23 cellular contexts compared by ENCODE assay signal in the genomic region with DNA sequence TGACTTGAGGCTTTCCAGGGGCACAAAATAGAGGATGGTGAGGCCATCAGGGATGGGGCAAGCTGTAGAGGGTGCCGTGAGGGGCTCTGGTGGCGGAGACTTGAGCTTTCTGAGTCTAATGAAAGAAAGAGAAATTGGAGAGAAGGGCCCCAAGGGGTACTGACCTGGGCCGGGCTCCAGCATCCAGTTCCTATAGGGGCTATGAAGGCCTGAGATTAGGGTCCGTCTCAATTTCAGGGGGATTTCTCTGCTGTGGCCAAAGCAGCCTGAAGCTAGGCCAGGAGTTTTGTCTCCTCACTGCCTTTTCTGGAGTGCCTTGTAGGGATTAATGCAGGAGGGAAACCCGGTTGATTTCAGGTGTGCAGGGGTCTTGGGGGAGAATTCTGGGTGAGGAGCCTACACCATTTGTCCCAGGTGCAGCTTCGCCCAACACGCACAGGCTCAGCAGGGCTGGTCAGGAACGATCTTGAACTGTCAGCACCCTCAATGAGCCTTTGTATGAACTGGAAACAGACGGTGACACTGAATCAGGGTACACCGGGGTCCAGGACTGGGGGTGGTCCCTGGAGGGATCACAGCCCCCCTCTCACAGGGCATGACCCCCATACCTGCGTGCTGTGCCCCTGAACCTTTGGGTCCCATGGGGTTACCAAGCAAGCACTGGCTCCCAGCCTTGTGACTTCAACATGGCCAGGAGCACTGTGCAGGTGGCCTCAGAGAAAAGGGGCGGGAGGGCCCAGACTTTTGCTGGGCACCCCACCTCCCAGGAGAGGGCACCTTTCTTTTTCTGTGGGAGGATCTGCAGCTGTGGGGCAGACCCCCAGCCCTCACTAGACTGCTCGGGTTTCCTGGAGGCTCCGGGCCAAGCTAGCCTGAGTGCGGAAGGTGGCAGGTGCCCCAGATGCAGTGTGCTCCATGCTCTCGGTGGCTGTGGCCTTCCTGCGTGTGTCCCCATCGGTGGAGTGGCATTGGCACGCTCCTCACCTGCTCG.
DNase-seq lines count a peak whose midpoint lies in the region; ATAC-seq, FAIRE-seq and TF ChIP-seq lines count a peak whose summit lies in the region.
"Had no signal": no experiment of that assay in that cellular context is flagged by ENCODE, and none has a peak within 500 bp of the region (broad histone marks: within the 10 kb centered on the region; RNA-seq: fewer than 3 reads in every experiment).

No MANE protein-coding gene starts in this region.

- H3K9me3 ChIP-seq in lung (ENCODE audit: control insufficient read depth in 2 of 2, insufficient read depth in 1 of 2, low read length in 1 of 2) (peaks cover 0 to 6% of the 10 kb centered on the region in 2 donors), suprapubic skin (no peaks in the 10 kb centered on the region)
- H3K9me3 ChIP-seq: prostate gland, transverse colon had no signal

- H3K36me3 ChIP-seq in lung (ENCODE audit: control insufficient read depth in 2 of 2, insufficient read depth in 2 of 2, low read length in 2 of 2) (no peaks in the 10 kb centered on the region), suprapubic skin (no peaks in the 10 kb centered on the region)
- H3K36me3 ChIP-seq: prostate gland, transverse colon had no signal

- no peak overlapping the region for H3K27ac Mint-ChIP-seq in activated naive CD8-positive, alpha-beta T cell treated with anti-CD3 and anti-CD28 coated beads, Interleukin-2, amount 10 ng/mL, durations not matched to agents 7 days and 5 days
- H3K27ac Mint-ChIP-seq in activated naive CD8-positive, alpha-beta T cell treated with anti-CD3 and anti-CD28 coated beads for 36 hours = no peak overlapping the region
- H3K27ac Mint-ChIP-seq in activated CD8-positive, alpha-beta memory T cell treated with anti-CD3 and anti-CD28 coated beads, Interleukin-2, amount 10 ng/mL, durations not matched to agents 7 days and 5 days = no peak overlapping the region

- ATAC-seq in activated naive CD8-positive, alpha-beta T cell treated with anti-CD3 and anti-CD28 coated beads, Interleukin-2, amount 10 ng/mL, durations not matched to agents 7 days and 5 days (ENCODE audit: low read depth) = no peak
- ATAC-seq in activated CD8-positive, alpha-beta memory T cell treated with anti-CD3 and anti-CD28 coated beads, Interleukin-2, amount 10 ng/mL, durations not matched to agents 7 days and 5 days = no peak
- ATAC-seq in lung (ENCODE audit: insufficient read depth, low FRiP score) = no peak

- H3K27me3 ChIP-seq in lung (ENCODE audit: control insufficient read depth, insufficient read depth) (no peaks in the 10 kb centered on the region), suprapubic skin (peaks cover 12% of the 10 kb centered on the region)

- no peaks in the 10 kb centered on the region for H3K36me3 Mint-ChIP-seq in activated naive CD8-positive, alpha-beta T cell treated with anti-CD3 and anti-CD28 coated beads, Interleukin-2, amount 10 ng/mL, durations not matched to agents 7 days and 5 days
- H3K36me3 Mint-ChIP-seq in activated naive CD8-positive, alpha-beta T cell treated with anti-CD3 and anti-CD28 coated beads for 36 hours = no peaks in the 10 kb centered on the region
- no peaks in the 10 kb centered on the region for H3K36me3 Mint-ChIP-seq in activated CD8-positive, alpha-beta memory T cell treated with anti-CD3 and anti-CD28 coated beads, Interleukin-2, amount 10 ng/mL, durations not matched to agents 7 days and 5 days

- no peak for TF ChIP-seq POLR2A in suprapubic skin (IDR thresholded peaks at IDR 0.05)

- DNase-seq in activated naive CD8-positive, alpha-beta T cell treated with anti-CD3 and anti-CD28 coated beads, Interleukin-2, amount 10 ng/mL, durations not matched to agents 7 days and 5 days = peak; percentile 10
- DNase-seq in activated naive CD8-positive, alpha-beta T cell treated with anti-CD3 and anti-CD28 coated beads for 36 hours = no peak
- DNase-seq in activated CD8-positive, alpha-beta memory T cell treated with anti-CD3 and anti-CD28 coated beads, Interleukin-2, amount 10 ng/mL, durations not matched to agents 7 days and 5 days = peak; percentile 31
- peak; percentile 24 for DNase-seq in lung (ENCODE audit: low spot score)
- peak; percentile 43 to 49 for DNase-seq in suprapubic skin (ENCODE audit: low spot score in 2 of 2)
- DNase-seq in stimulated activated CD4-positive, alpha-beta T cell treated with anti-CD3 and anti-CD28 coated beads, Interleukin-2, amount 100 ng/mL, for 48 hours = no peak
- DNase-seq in frontal cortex (ENCODE audit: low spot score in 2 of 2) = no peak
- no peak for DNase-seq in SHP77 (lab: John Stamatoyannopoulos, UW)
- DNase-seq: activated CD4-positive, alpha-beta T cell treated with anti-CD3 and anti-CD28 coated beads for 4 hours; amniotic stem cell; C1 segment of cervical spinal cord; dermis blood vessel endothelial cell; H7; midbrain; NCI-H1048; NCI-H187 treated with DMSO at 0.1 percent for 48 hours; NCI-H774; SHP77 treated with DMSO at 0.1 percent for 48 hours; stimulated activated naive CD4-positive, alpha-beta T cell treated with Interleukin-2 at 50 U/mL for 16 hours; T-helper 1 cell; transverse colon had no signal

- CTCF ChIA-PET in activated CD8-positive, alpha-beta memory T cell treated with anti-CD3 and anti-CD28 coated beads, Interleukin-2, amount 10 ng/mL, durations not matched to agents 7 days and 5 days (lab: Charles Lee) = no interaction called here

- TF ChIP-seq CTCF in lung (IDR thresholded peaks at IDR 0.05; ENCODE audit: control extremely low read depth, extremely low read depth) (no peak), suprapubic skin (IDR thresholded peaks at IDR 0.05) (no peak)

- WGBS in lung, 2 donors = 90 to 94% methylated on average over 20 of the region's 20 CpGs
- WGBS in suprapubic skin = 93% methylated on average over 11 of the region's 20 CpGs

- no peak for TF ChIP-seq EP300 in suprapubic skin (IDR thresholded peaks at IDR 0.05)

- H3K4me1 Mint-ChIP-seq in activated naive CD8-positive, alpha-beta T cell treated with anti-CD3 and anti-CD28 coated beads, Interleukin-2, amount 10 ng/mL, durations not matched to agents 7 days and 5 days = no peaks in the 10 kb centered on the region
- H3K4me1 Mint-ChIP-seq in activated naive CD8-positive, alpha-beta T cell treated with anti-CD3 and anti-CD28 coated beads for 36 hours = no peaks in the 10 kb centered on the region
- no peaks in the 10 kb centered on the region for H3K4me1 Mint-ChIP-seq in activated CD8-positive, alpha-beta memory T cell treated with anti-CD3 and anti-CD28 coated beads, Interleukin-2, amount 10 ng/mL, durations not matched to agents 7 days and 5 days

- H3K9me3 Mint-ChIP-seq in activated naive CD8-positive, alpha-beta T cell treated with anti-CD3 and anti-CD28 coated beads, Interleukin-2, amount 10 ng/mL, durations not matched to agents 7 days and 5 days = no peaks in the 10 kb centered on the region
- no peaks in the 10 kb centered on the region for H3K9me3 Mint-ChIP-seq in activated naive CD8-positive, alpha-beta T cell treated with anti-CD3 and anti-CD28 coated beads for 36 hours
- no peaks in the 10 kb centered on the region for H3K9me3 Mint-ChIP-seq in activated CD8-positive, alpha-beta memory T cell treated with anti-CD3 and anti-CD28 coated beads, Interleukin-2, amount 10 ng/mL, durations not matched to agents 7 days and 5 days (ENCODE audit: low read depth)

- H3K4me3 ChIP-seq in lung = no peak overlapping the region
- H3K4me3 ChIP-seq in suprapubic skin = no peak overlapping the region
- H3K4me3 ChIP-seq: prostate gland, skin epidermis, transverse colon had no signal

- no peak for FAIRE-seq in frontal cortex (lab: Jason Lieb, UNC)

- POLR2A ChIA-PET in activated naive CD8-positive, alpha-beta T cell treated with anti-CD3 and anti-CD28 coated beads, Interleukin-2, amount 10 ng/mL, durations not matched to agents 7 days and 5 days (lab: Charles Lee) = no interaction called here

- H3K4me1 ChIP-seq in lung (ENCODE audit: control insufficient read depth in 2 of 2, insufficient read depth in 2 of 2, low read length in 2 of 2) = peaks cover 0 to 12% of the 10 kb centered on the region in 2 donors
- peaks cover 21% of the 10 kb centered on the region for H3K4me1 ChIP-seq in suprapubic skin
- H3K4me1 ChIP-seq: prostate gland had no signal

- H3K4me3 Mint-ChIP-seq in activated naive CD8-positive, alpha-beta T cell treated with anti-CD3 and anti-CD28 coated beads, Interleukin-2, amount 10 ng/mL, durations not matched to agents 7 days and 5 days = no peak overlapping the region
- H3K4me3 Mint-ChIP-seq in activated naive CD8-positive, alpha-beta T cell treated with anti-CD3 and anti-CD28 coated beads for 36 hours = no peak overlapping the region
- H3K4me3 Mint-ChIP-seq in activated CD8-positive, alpha-beta memory T cell treated with anti-CD3 and anti-CD28 coated beads, Interleukin-2, amount 10 ng/mL, durations not matched to agents 7 days and 5 days = no peak overlapping the region

- no peak overlapping the region for H3K27ac ChIP-seq in lung (ENCODE audit: low read depth in 1 of 2, low read length in 1 of 2)
- H3K27ac ChIP-seq in suprapubic skin = no peak overlapping the region
- H3K27ac ChIP-seq: prostate gland, transverse colon had no signal

- H3K27me3 Mint-ChIP-seq in activated naive CD8-positive, alpha-beta T cell treated with anti-CD3 and anti-CD28 coated beads, Interleukin-2, amount 10 ng/mL, durations not matched to agents 7 days and 5 days = peaks cover 9% of the 10 kb centered on the region
- peaks cover 10% of the 10 kb centered on the region for H3K27me3 Mint-ChIP-seq in activated naive CD8-positive, alpha-beta T cell treated with anti-CD3 and anti-CD28 coated beads for 36 hours
- H3K27me3 Mint-ChIP-seq in activated CD8-positive, alpha-beta memory T cell treated with anti-CD3 and anti-CD28 coated beads, Interleukin-2, amount 10 ng/mL, durations not matched to agents 7 days and 5 days = peaks cover 14% of the 10 kb centered on the region

Comparison
In these comparisons a context has a peak if more than half of its experiments do, and no peak if none do; other contexts are left out.
1. DNase-seq: peak in activated naive CD8-positive, alpha-beta T cell treated with anti-CD3 and anti-CD28 coated beads, Interleukin-2, amount 10 ng/mL, durations not matched to agents 7 days and 5 days (single experiment), activated CD8-positive, alpha-beta memory T cell treated with anti-CD3 and anti-CD28 coated beads, Interleukin-2, amount 10 ng/mL, durations not matched to agents 7 days and 5 days (single experiment), lung (single experiment) and suprapubic skin (2 of 2); none in activated naive CD8-positive, alpha-beta T cell treated with anti-CD3 and anti-CD28 coated beads for 36 hours (single experiment), stimulated activated CD4-positive, alpha-beta T cell treated with anti-CD3 and anti-CD28 coated beads, Interleukin-2, amount 100 ng/mL, for 48 hours (0 of 2), frontal cortex (0 of 2) and SHP77 (0 of 2).